In genomic region chr1:87131809-87132663, GRCh38 we compare ENCODE assay signal across 8 cellular contexts.
A peak's percentile ranks its signal among the peaks of the same experiment; 100 is the strongest.
DNase-seq lines count a peak whose midpoint lies in the region; ATAC-seq, FAIRE-seq and TF ChIP-seq lines count a peak whose summit lies in the region.

No MANE protein-coding gene starts in this region.

- H3K4me1 Mint-ChIP-seq in activated T-helper 17 cell treated with anti-CD3 and anti-CD28 coated beads, Interleukin-2, amount 50 U/mL, for 72 hours = no peaks in the 10 kb centered on the region
- peaks cover 73% of the 10 kb centered on the region for H3K4me1 Mint-ChIP-seq in nephron progenitor cell
- peaks cover 12% of the 10 kb centered on the region for H3K4me1 Mint-ChIP-seq in stimulated activated naive CD8-positive, alpha-beta T cell treated with anti-CD3 and anti-CD28 coated beads, Interleukin-15, Interleukin-2, amounts not matched to agents 100 ng/mL and 50 ng/mL, for 24 hours (ENCODE audit: low read depth)

- H3K4me3 Mint-ChIP-seq in activated T-helper 17 cell treated with anti-CD3 and anti-CD28 coated beads, Interleukin-2, amount 50 U/mL, for 72 hours = peak overlapping the region; percentile 72
- peak overlapping the region; percentile 71 for H3K4me3 Mint-ChIP-seq in nephron progenitor cell
- H3K4me3 Mint-ChIP-seq in stimulated activated naive CD8-positive, alpha-beta T cell treated with anti-CD3 and anti-CD28 coated beads, Interleukin-15, Interleukin-2, amounts not matched to agents 100 ng/mL and 50 ng/mL, for 24 hours = peak overlapping the region; percentile 75

- DNase-seq in DMS153 treated with DMSO at 0.1 percent for 48 hours (lab: John Stamatoyannopoulos, UW; ENCODE audit: unreplicated experiment) (peak; percentile 19), HT1080 (ENCODE audit: low read depth) (peak; percentile 49), RCC 7860 (ENCODE audit: low spot score) (peak; percentile 59), fibroblast of pulmonary artery (ENCODE audit: low read depth) (peak; percentile 83), nephron progenitor cell (peak; percentile 90)

- no peak for FAIRE-seq in RCC 7860 (lab: Jason Lieb, UNC)

- H3K9me3 Mint-ChIP-seq in activated T-helper 17 cell treated with anti-CD3 and anti-CD28 coated beads, Interleukin-2, amount 50 U/mL, for 72 hours = no peaks in the 10 kb centered on the region
- H3K9me3 Mint-ChIP-seq in nephron progenitor cell = no peaks in the 10 kb centered on the region
- no peaks in the 10 kb centered on the region for H3K9me3 Mint-ChIP-seq in stimulated activated naive CD8-positive, alpha-beta T cell treated with anti-CD3 and anti-CD28 coated beads, Interleukin-15, Interleukin-2, amounts not matched to agents 100 ng/mL and 50 ng/mL, for 24 hours

- H3K36me3 Mint-ChIP-seq in activated T-helper 17 cell treated with anti-CD3 and anti-CD28 coated beads, Interleukin-2, amount 50 U/mL, for 72 hours (ENCODE audit: low read depth) = no peaks in the 10 kb centered on the region
- no peaks in the 10 kb centered on the region for H3K36me3 Mint-ChIP-seq in nephron progenitor cell (ENCODE audit: low read depth)
- no peaks in the 10 kb centered on the region for H3K36me3 Mint-ChIP-seq in stimulated activated naive CD8-positive, alpha-beta T cell treated with anti-CD3 and anti-CD28 coated beads, Interleukin-15, Interleukin-2, amounts not matched to agents 100 ng/mL and 50 ng/mL, for 24 hours (ENCODE audit: low read depth)

- peak; percentile 86 for TF ChIP-seq CTCF in fibroblast of pulmonary artery (IDR thresholded peaks at IDR 0.05; ENCODE audit: low read length, missing control alignments)
- peak; percentile 91 for TF ChIP-seq CTCF in nephron progenitor cell (IDR thresholded peaks at IDR 0.05)

- peak overlapping the region; percentile 52 for H3K4me3 ChIP-seq in fibroblast of pulmonary artery (replicated peaks; ENCODE audit: low read depth, low read length)

- H3K27ac Mint-ChIP-seq in activated T-helper 17 cell treated with anti-CD3 and anti-CD28 coated beads, Interleukin-2, amount 50 U/mL, for 72 hours = no peak overlapping the region
- no peak overlapping the region for H3K27ac Mint-ChIP-seq in nephron progenitor cell
- peak overlapping the region; percentile 52 for H3K27ac Mint-ChIP-seq in stimulated activated naive CD8-positive, alpha-beta T cell treated with anti-CD3 and anti-CD28 coated beads, Interleukin-15, Interleukin-2, amounts not matched to agents 100 ng/mL and 50 ng/mL, for 24 hours

- peak; percentile 96 for ATAC-seq in GM21381 (IDR thresholded peaks at IDR 0.05; ENCODE audit: unreplicated experiment)
- ATAC-seq in activated T-helper 17 cell treated with anti-CD3 and anti-CD28 coated beads, Interleukin-2, amount 50 U/mL, for 72 hours (replicated peaks) = peak; percentile 93

- H3K27me3 Mint-ChIP-seq in activated T-helper 17 cell treated with anti-CD3 and anti-CD28 coated beads, Interleukin-2, amount 50 U/mL, for 72 hours = peaks cover 22% of the 10 kb centered on the region
- H3K27me3 Mint-ChIP-seq in nephron progenitor cell (ENCODE audit: low read depth, poor library complexity) = peaks cover 7% of the 10 kb centered on the region
- H3K27me3 Mint-ChIP-seq in stimulated activated naive CD8-positive, alpha-beta T cell treated with anti-CD3 and anti-CD28 coated beads, Interleukin-15, Interleukin-2, amounts not matched to agents 100 ng/mL and 50 ng/mL, for 24 hours = peaks cover 43% of the 10 kb centered on the region

Comparison
In these comparisons a context has a peak if more than half of its experiments do, and no peak if none do; other contexts are left out.
1. Peak in every context shown above with its lines: DNase-seq, ATAC-seq and H3K4me3 ChIP-seq.
2. DNase-seq: peak in every context shown above with its lines; median percentile 90 in nephron progenitor cell; 83 in fibroblast of pulmonary artery; 59 in RCC 7860; 49 in HT1080; 19 in DMS153 treated with DMSO at 0.1 percent for 48 hours.